Comparison of ENCODE assay signal across 24 cellular contexts in the genomic region with DNA sequence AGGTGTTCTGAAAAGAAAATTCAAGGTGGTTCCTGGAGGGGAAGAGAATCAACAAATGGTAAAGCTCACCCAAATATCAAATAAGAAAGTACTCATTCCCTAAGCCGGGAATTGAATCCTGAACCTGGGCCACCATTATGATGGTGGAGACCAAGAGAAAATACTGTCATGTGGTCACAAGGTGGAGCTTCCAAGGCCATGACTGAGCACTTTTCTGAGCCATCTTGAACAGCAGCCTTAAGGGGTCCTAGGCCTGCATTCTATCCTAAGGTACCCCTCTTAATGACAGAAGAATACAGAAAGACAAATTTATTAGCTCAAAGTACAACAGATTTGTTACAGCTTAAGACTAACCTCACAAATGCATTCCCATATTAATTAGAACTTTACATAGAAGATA.
"Had no signal": no experiment of that assay in that cellular context is flagged by ENCODE, and none has a peak within 500 bp of the region (broad histone marks: within the 10 kb centered on the region; RNA-seq: fewer than 3 reads in every experiment).

No MANE protein-coding gene starts in this region.

- H3K27ac Mint-ChIP-seq: neural progenitor cell; progenitor cell of endocrine pancreas; stimulated activated naive CD8-positive, alpha-beta T cell treated with anti-CD3 and anti-CD28 coated beads, Interleukin-15, Interleukin-2, amounts not matched to agents 100 ng/mL and 50 ng/mL, for 24 hours; type B pancreatic cell had no signal

- H3K27me3 Mint-ChIP-seq: naive thymus-derived CD4-positive, alpha-beta T cell; progenitor cell of endocrine pancreas; stimulated activated naive CD8-positive, alpha-beta T cell treated with anti-CD3 and anti-CD28 coated beads, Interleukin-15, Interleukin-2, amounts not matched to agents 100 ng/mL and 50 ng/mL, for 24 hours; type B pancreatic cell had no signal

- H3K4me1 ChIP-seq: neural progenitor cell, right atrium auricular region, right lobe of liver, tibial nerve, uterus had no signal

- H3K4me3 ChIP-seq: hepatocyte, left ventricle myocardium inferior, lung, mucosa of descending colon, neural progenitor cell, ovary, right atrium auricular region, right lobe of liver, smooth muscle cell, tibial nerve, uterus had no signal

- H3K27ac ChIP-seq: hepatocyte, left ventricle myocardium inferior, neural progenitor cell, neutrophil, ovary, right atrium auricular region, right lobe of liver, tibial nerve, uterus had no signal

- DNase-seq: islet precursor cell; left ventricle myocardium inferior; midbrain; mucosa of descending colon; naive thymus-derived CD4-positive, alpha-beta T cell; nephron progenitor cell; ovary; right lobe of liver; stimulated activated CD4-positive, alpha-beta T cell treated with anti-CD3 and anti-CD28 coated beads, Interleukin-1b, Interleukin-23, amount 100 ng/mL, for 48 hours; stimulated activated CD4-positive, alpha-beta T cell treated with anti-CD3 and anti-CD28 coated beads, Interleukin-2, amount 100 ng/mL, for 48 hours; stimulated activated CD4-positive, alpha-beta T cell treated with anti-CD3 and anti-CD28 coated beads, Interleukin-4, amount 100 ng/mL, for 4 hours; stimulated activated CD8-positive, alpha-beta memory T cell treated with anti-CD3 and anti-CD28 coated beads, Interleukin-4, amount 100 ng/mL, for 48 hours; stimulated activated naive CD4-positive, alpha-beta T cell; uterus had no signal

- H3K4me1 Mint-ChIP-seq: neural progenitor cell had no signal

- H3K9ac ChIP-seq: neural progenitor cell had no signal

- H2AFZ ChIP-seq: hepatocyte, neural progenitor cell had no signal

- H3K27me3 ChIP-seq: hepatocyte, neural progenitor cell, neutrophil, ovary, right atrium auricular region, right lobe of liver, tibial nerve, uterus had no signal

- H3K36me3 ChIP-seq: ovary, right lobe of liver, uterus had no signal

- H3K9me3 ChIP-seq: left ventricle myocardium inferior, mucosa of descending colon, neutrophil, ovary, right atrium auricular region, right lobe of liver, tibial nerve, uterus had no signal

- H3K4me3 Mint-ChIP-seq: naive thymus-derived CD4-positive, alpha-beta T cell; nephron progenitor cell; neural progenitor cell; stimulated activated naive CD8-positive, alpha-beta T cell treated with anti-CD3 and anti-CD28 coated beads, Interleukin-15, Interleukin-2, amounts not matched to agents 100 ng/mL and 50 ng/mL, for 24 hours; type B pancreatic cell had no signal

- ATAC-seq: mucosa of descending colon; naive thymus-derived CD4-positive, alpha-beta T cell; right lobe of liver had no signal

- H3K9me3 Mint-ChIP-seq: stimulated activated naive CD8-positive, alpha-beta T cell treated with anti-CD3 and anti-CD28 coated beads, Interleukin-15, Interleukin-2, amounts not matched to agents 100 ng/mL and 50 ng/mL, for 24 hours had no signal

- H3K4me2 ChIP-seq: hepatocyte, neural progenitor cell, smooth muscle cell had no signal
